Comparison of ENCODE assay signal across 18 cellular contexts in genomic region chr1:226714148-226714547, GRCh38.
DNase-seq lines count a peak whose midpoint lies in the region; ATAC-seq and TF ChIP-seq lines count a peak whose summit lies in the region.
"Had no signal": no experiment of that assay in that cellular context is flagged by ENCODE, and none has a peak within 500 bp of the region (broad histone marks: within the 10 kb centered on the region; RNA-seq: fewer than 3 reads in every experiment).

No MANE protein-coding gene starts in this region.

- ATAC-seq in RWPE2 (ENCODE audit: low read depth) (peak; percentile 42; the same call in 1 of the 3 replicates), HG03442 (IDR thresholded peaks at IDR 0.05; ENCODE audit: unreplicated experiment) (no peak)
- no peak for ATAC-seq in stimulated activated naive B cell treated with anti-CD40 and anti-IgM and Interleukin-4, amounts not matched to agents 10 μg/mL and 1 μg/mL and 100 μg/mL, for 72 hours (replicated peaks)
- ATAC-seq: Panc1, pancreas had no signal

- no peak for TF ChIP-seq CTCF in RWPE2 (IDR thresholded peaks at IDR 0.05; ENCODE audit: poor library complexity, severe bottlenecking)
- no peak for TF ChIP-seq CTCF in epithelial cell of esophagus (IDR thresholded peaks at IDR 0.05; ENCODE audit: insufficient read depth, low read depth, low read length, missing control alignments)

- no peaks in the 10 kb centered on the region for H3K27me3 Mint-ChIP-seq in stimulated activated naive B cell treated with anti-CD40 and anti-IgM and Interleukin-4, amounts not matched to agents 10 μg/mL and 1 μg/mL and 100 μg/mL, for 72 hours

- peaks cover 4% of the 10 kb centered on the region in 2 donors for H3K9me3 Mint-ChIP-seq in stimulated activated naive B cell treated with anti-CD40 and anti-IgM and Interleukin-4, amounts not matched to agents 10 μg/mL and 1 μg/mL and 100 μg/mL, for 72 hours

- no peak overlapping the region for H3K4me3 Mint-ChIP-seq in stimulated activated naive B cell treated with anti-CD40 and anti-IgM and Interleukin-4, amounts not matched to agents 10 μg/mL and 1 μg/mL and 100 μg/mL, for 72 hours
- H3K4me3 Mint-ChIP-seq: mesothelial cell of epicardium had no signal

- no peaks in the 10 kb centered on the region for H3K27me3 ChIP-seq in RWPE2 (ENCODE audit: insufficient read depth, poor library complexity, severe bottlenecking)
- H3K27me3 ChIP-seq: pancreas, spleen had no signal

- no peaks in the 10 kb centered on the region for H3K9me3 ChIP-seq in RWPE2 (ENCODE audit: severe bottlenecking)
- H3K9me3 ChIP-seq: pancreas had no signal

- H3K4me1 ChIP-seq in RWPE2 (ENCODE audit: insufficient read depth, poor library complexity, severe bottlenecking), result no peaks in the 10 kb centered on the region
- H3K4me1 ChIP-seq: pancreas had no signal

- H3K4me1 Mint-ChIP-seq in stimulated activated naive B cell treated with anti-CD40 and anti-IgM and Interleukin-4, amounts not matched to agents 10 μg/mL and 1 μg/mL and 100 μg/mL, for 72 hours, result peaks cover 71 to 84% of the 10 kb centered on the region in 2 donors

- peak; percentile 58 for DNase-seq in activated effector memory CD4-positive, alpha-beta T cell treated with anti-CD3 and anti-CD28 coated beads, Interleukin-2, amount 50 U/mL, for 16 hours
- no peak for DNase-seq in activated effector memory CD4-positive, alpha-beta T cell treated with Interleukin-2 at 50 U/mL for 16 hours
- DNase-seq in RWPE2 (ENCODE audit: low spot score) (no peak), epithelial cell of esophagus (ENCODE audit: low read depth) (peak; percentile 93), head of caudate nucleus (no peak), 8988T (no peak)
- no peak for DNase-seq in stimulated activated naive B cell treated with anti-CD40 and anti-IgM and Interleukin-4, amounts not matched to agents 10 μg/mL and 1 μg/mL and 100 μg/mL, for 72 hours
- DNase-seq: amygdala, DMS79 treated with DMSO at 0.1 percent for 48 hours, KBM-7, NCI-H146, NCI-H524, pancreas, spleen had no signal

- H3K27ac Mint-ChIP-seq in stimulated activated naive B cell treated with anti-CD40 and anti-IgM and Interleukin-4, amounts not matched to agents 10 μg/mL and 1 μg/mL and 100 μg/mL, for 72 hours, result peak overlapping the region; percentile 69
- H3K27ac Mint-ChIP-seq: mesothelial cell of epicardium had no signal

- no peak overlapping the region for H3K4me3 ChIP-seq in RWPE2 (ENCODE audit: severe bottlenecking)
- no peak overlapping the region for H3K4me3 ChIP-seq in epithelial cell of esophagus (ENCODE audit: low read length)
- H3K4me3 ChIP-seq: coronary artery, pancreas, spleen had no signal

- no peaks in the 10 kb centered on the region for H3K36me3 ChIP-seq in RWPE2 (ENCODE audit: low read depth)
- H3K36me3 ChIP-seq: pancreas had no signal

- intact Hi-C loops in head of caudate nucleus (cut with DNase I), result no loop called here

- no peak overlapping the region for H3K27ac ChIP-seq in RWPE2 (ENCODE audit: poor library complexity, severe bottlenecking)
- H3K27ac ChIP-seq: coronary artery, pancreas had no signal

- peaks cover 27 to 66% of the 10 kb centered on the region in 2 donors for H3K36me3 Mint-ChIP-seq in stimulated activated naive B cell treated with anti-CD40 and anti-IgM and Interleukin-4, amounts not matched to agents 10 μg/mL and 1 μg/mL and 100 μg/mL, for 72 hours

Comparison
In these comparisons a context has a peak if more than half of its experiments do, and no peak if none do; other contexts are left out.
1. DNase-seq: peak in activated effector memory CD4-positive, alpha-beta T cell treated with anti-CD3 and anti-CD28 coated beads, Interleukin-2, amount 50 U/mL, for 16 hours (single experiment) and epithelial cell of esophagus (single experiment); none in activated effector memory CD4-positive, alpha-beta T cell treated with Interleukin-2 at 50 U/mL for 16 hours (single experiment), RWPE2 (single experiment), stimulated activated naive B cell treated with anti-CD40 and anti-IgM and Interleukin-4, amounts not matched to agents 10 μg/mL and 1 μg/mL and 100 μg/mL, for 72 hours (single experiment), head of caudate nucleus (0 of 42) and 8988T (single experiment).